ENCODE assay signal across 11 cellular contexts in genomic region chr10:103553743-103554487, GRCh38.
A peak's percentile ranks its signal among the peaks of the same experiment; 100 is the strongest.
DNase-seq lines count a peak whose midpoint lies in the region; ATAC-seq, FAIRE-seq and TF ChIP-seq lines count a peak whose summit lies in the region.
"Had no signal": no experiment of that assay in that cellular context is flagged by ENCODE, and none has a peak within 500 bp of the region (broad histone marks: within the 10 kb centered on the region; RNA-seq: fewer than 3 reads in every experiment).

No MANE protein-coding gene starts in this region.

- ATAC-seq in GM23338, result no peak
- ATAC-seq in GM18505 (IDR thresholded peaks at IDR 0.05; ENCODE audit: unreplicated experiment), result no peak

- no peak for TF ChIP-seq POLR2A in GM18505 (IDR thresholded peaks at IDR 0.05; ENCODE audit: borderline replicate concordance, extremely low read depth, insufficient read depth, insufficient read length)

- no peak overlapping the region for H3K27ac Mint-ChIP-seq in GM23338
- peak overlapping the region; percentile 77 for H3K27ac Mint-ChIP-seq in activated T-cell treated with anti-CD3 and anti-CD28 coated beads, Interleukin-2, amount 50 U/mL, for 24 hours

- H3K9me3 Mint-ChIP-seq in GM23338, result no peaks in the 10 kb centered on the region
- no peaks in the 10 kb centered on the region for H3K9me3 Mint-ChIP-seq in activated T-cell treated with anti-CD3 and anti-CD28 coated beads, Interleukin-2, amount 50 U/mL, for 24 hours

- no peak overlapping the region for H3K9ac ChIP-seq in kidney (ENCODE audit: low read length in 2 of 2)

- DNase-seq in GM23338 (ENCODE audit: low spot score) (no peak), kidney (peak; percentile 56), NCI-H82 (lab: John Stamatoyannopoulos, UW) (no peak), NCI-H187 (lab: John Stamatoyannopoulos, UW) (no peak), KG1 (lab: John Stamatoyannopoulos, UW) (no peak)
- DNase-seq in activated T-cell treated with anti-CD3 and anti-CD28 coated beads, Interleukin-2, amount 50 U/mL, for 24 hours, result peak; percentile 57
- DNase-seq in stimulated activated CD8-positive, alpha-beta memory T cell treated with anti-CD3 and anti-CD28 coated beads, Interleukin-2, amount 100 ng/mL, for 48 hours (ENCODE audit: low read depth in 2 of 2), result peak; percentile 32 to 48
- DNase-seq: left ventricle myocardium superior had no signal

- no peaks in the 10 kb centered on the region for H3K4me1 ChIP-seq in GM23338 (ENCODE audit: insufficient read depth)
- peaks cover 6 to 12% of the 10 kb centered on the region in 2 donors for H3K4me1 ChIP-seq in kidney (ENCODE audit: control insufficient read depth in 1 of 2, insufficient read depth in 1 of 2, low read depth in 1 of 2, low read length in 2 of 2)

- intact Hi-C loops in kidney (cut with DNase I), result no loop called here

- no peak overlapping the region for H2AFZ ChIP-seq in GM23338

- FAIRE-seq in kidney (lab: Jason Lieb, UNC), result no peak
- FAIRE-seq: GM12892, pancreas had no signal

- no peaks in the 10 kb centered on the region for H3F3A ChIP-seq in GM23338 (replicated peaks; ENCODE audit: low read depth)

- no peaks in the 10 kb centered on the region for H3K79me2 ChIP-seq in GM23338 (replicated peaks; ENCODE audit: insufficient read depth)

- no peak overlapping the region for H3K4me2 ChIP-seq in GM23338

- no peaks in the 10 kb centered on the region for H3K36me3 ChIP-seq in GM23338 (ENCODE audit: insufficient read depth)
- no peaks in the 10 kb centered on the region for H3K36me3 ChIP-seq in kidney (ENCODE audit: control insufficient read depth in 1 of 2, insufficient read depth in 2 of 2, low read length in 2 of 2)
- H3K36me3 ChIP-seq: pancreas had no signal

- no peaks in the 10 kb centered on the region for H3K36me3 Mint-ChIP-seq in GM23338 (ENCODE audit: low read depth)
- no peaks in the 10 kb centered on the region for H3K36me3 Mint-ChIP-seq in activated T-cell treated with anti-CD3 and anti-CD28 coated beads, Interleukin-2, amount 50 U/mL, for 24 hours (ENCODE audit: low read depth)

- no peak overlapping the region for H3K4me3 ChIP-seq in GM23338
- no peak overlapping the region for H3K4me3 ChIP-seq in kidney (ENCODE audit: low read length in 2 of 2)

- H3K27ac ChIP-seq in GM23338 (ENCODE audit: low read depth) (no peak overlapping the region), kidney (ENCODE audit: low read depth in 2 of 2, low read length in 2 of 2) (no peak overlapping the region)
- H3K27ac ChIP-seq: pancreas had no signal

- peaks cover 18% of the 10 kb centered on the region for H3K27me3 ChIP-seq in GM23338 (ENCODE audit: insufficient read depth)
- H3K27me3 ChIP-seq: pancreas had no signal

- H3K27me3 Mint-ChIP-seq in GM23338 (ENCODE audit: insufficient read depth, low read depth, poor library complexity), result peaks cover 12% of the 10 kb centered on the region
- peaks cover 49% of the 10 kb centered on the region for H3K27me3 Mint-ChIP-seq in activated T-cell treated with anti-CD3 and anti-CD28 coated beads, Interleukin-2, amount 50 U/mL, for 24 hours

- H3K9me3 ChIP-seq in kidney (ENCODE audit: control insufficient read depth in 1 of 2, low read length in 2 of 2), result no peaks in the 10 kb centered on the region
- H3K9me3 ChIP-seq: pancreas had no signal

- no peaks in the 10 kb centered on the region for H3K9me2 ChIP-seq in GM23338 (ENCODE audit: insufficient read depth)

- no peaks in the 10 kb centered on the region; the same call in 2 of the 3 replicates for H3K4me1 Mint-ChIP-seq in GM23338
- H3K4me1 Mint-ChIP-seq in activated T-cell treated with anti-CD3 and anti-CD28 coated beads, Interleukin-2, amount 50 U/mL, for 24 hours (ENCODE audit: low read depth), result peaks cover 20% of the 10 kb centered on the region

- H4K20me1 ChIP-seq in GM23338 (replicated peaks; ENCODE audit: insufficient read depth), result no peaks in the 10 kb centered on the region

- peak overlapping the region; percentile 68; the same call in 2 of the 3 replicates for H3K4me3 Mint-ChIP-seq in GM23338
- no peak overlapping the region for H3K4me3 Mint-ChIP-seq in activated T-cell treated with anti-CD3 and anti-CD28 coated beads, Interleukin-2, amount 50 U/mL, for 24 hours

- TF ChIP-seq CTCF in GM23338 (conservative IDR thresholded peaks at IDR 0.05; ENCODE audit: low read depth in 2 of 2) (no peak), kidney (IDR thresholded peaks at IDR 0.05; ENCODE audit: borderline replicate concordance, extremely low read depth, insufficient read depth) (no peak)

TF ChIP-seq in GM23338, 12 proteins besides CTCF, POLR2A, EP300 and RAD21:
- TF ChIP-seq ZNF114 (CRISPR knock-in tag; IDR thresholded peaks at IDR 0.05) (no peak), EZH2 (IDR thresholded peaks at IDR 0.05; ENCODE audit: low read depth, unreplicated experiment) (no peak), ZNF462 (CRISPR knock-in tag; IDR thresholded peaks at IDR 0.05) (no peak), ZNF331 (CRISPR knock-in tag; IDR thresholded peaks at IDR 0.05; ENCODE audit: low read depth) (no peak), EZH2phosphoT487 (IDR thresholded peaks at IDR 0.05; ENCODE audit: unreplicated experiment) (no peak), CREB1 (CRISPR knock-in tag; IDR thresholded peaks at IDR 0.05; ENCODE audit: low read depth) (no peak), POLR2AphosphoS5 (IDR thresholded peaks at IDR 0.05; ENCODE audit: low read depth) (no peak), JUNB (IDR thresholded peaks at IDR 0.05; ENCODE audit: unreplicated experiment) (no peak), ETS1 (IDR thresholded peaks at IDR 0.05) (no peak), NANOG (IDR thresholded peaks at IDR 0.05; ENCODE audit: borderline replicate concordance) (no peak), STAT1 (IDR thresholded peaks at IDR 0.05; ENCODE audit: unreplicated experiment) (no peak)

Comparison
In these comparisons a context has a peak if more than half of its experiments do, and no peak if none do; other contexts are left out.
1. DNase-seq: peak in activated T-cell treated with anti-CD3 and anti-CD28 coated beads, Interleukin-2, amount 50 U/mL, for 24 hours (single experiment), kidney (single experiment) and stimulated activated CD8-positive, alpha-beta memory T cell treated with anti-CD3 and anti-CD28 coated beads, Interleukin-2, amount 100 ng/mL, for 48 hours (2 of 2); none in GM23338 (single experiment), NCI-H82 (single experiment), NCI-H187 (0 of 2) and KG1 (single experiment).